9 cellular contexts compared by ENCODE assay signal in genomic region chrX:24242649-24243556, GRCh38.
DNase-seq lines count a peak whose midpoint lies in the region; ATAC-seq and TF ChIP-seq lines count a peak whose summit lies in the region.
"Had no signal": no experiment of that assay in that cellular context is flagged by ENCODE, and none has a peak within 500 bp of the region (broad histone marks: within the 10 kb centered on the region; RNA-seq: fewer than 3 reads in every experiment).

No MANE protein-coding gene starts in this region.

- H3K9me3 ChIP-seq in transverse colon (no peaks in the 10 kb centered on the region), spleen (no peaks in the 10 kb centered on the region)
- H3K9me3 ChIP-seq: thoracic aorta had no signal

- H3K27ac ChIP-seq in transverse colon (peak overlapping the region in 3 of 4 donors; percentile 25 to 41 (median 26)), spleen (peak overlapping the region in 4 of 8 donors; percentile 4 to 41 (median 24))
- H3K27ac ChIP-seq: thoracic aorta had no signal

- H3K27me3 ChIP-seq in transverse colon (no peaks in the 10 kb centered on the region), spleen (replicated peaks in 1 of 7) (no peaks in the 10 kb centered on the region)

- TF ChIP-seq POLR2A in transverse colon (IDR thresholded peaks at IDR 0.05) (no peak), spleen (IDR thresholded peaks at IDR 0.05) (no peak)

- TF ChIP-seq CTCF in GM13976 (IDR thresholded peaks at IDR 0.05; ENCODE audit: borderline replicate concordance, control extremely low read depth, extremely low read depth, insufficient read depth, missing control alignments), result no peak
- TF ChIP-seq CTCF in transverse colon (IDR thresholded peaks at IDR 0.05), result no peak
- no peak for TF ChIP-seq CTCF in spleen (IDR thresholded peaks at IDR 0.05 in 8 of 11, conservative IDR thresholded peaks at IDR 0.05 in 3 of 11)

- H3K4me3 Mint-ChIP-seq in natural killer cell treated with Interleukin-12 subunit alpha and Interleukin-12 subunit beta and Interleukin-15 and Interleukin-18, amount 100 ng/mL, for 72 hours, result no peak overlapping the region

- no peaks in the 10 kb centered on the region for H3K4me1 ChIP-seq in transverse colon
- peaks cover 0 to 6% (median 0%) of the 10 kb centered on the region in 6 donors for H3K4me1 ChIP-seq in spleen

- H3K27ac Mint-ChIP-seq in natural killer cell treated with Interleukin-12 subunit alpha and Interleukin-12 subunit beta and Interleukin-15 and Interleukin-18, amount 100 ng/mL, for 72 hours, result no peak overlapping the region

- 50 to 53% methylated on average over 1 to 13 of the region's 13 CpGs for WGBS in transverse colon (ENCODE audit: low coverage in 1 of 2), 2 donors
- 53 to 64% (median 56%) methylated on average over 9 to 13 of the region's 13 CpGs for WGBS in spleen, 5 donors

- in situ Hi-C loops in GM13976 (cut with MboI; ENCODE audit: low sequenced_read_pairs, unreplicated experiment) (loop anchor here (25.0 kb wide), 3 partner anchors 156 to 556 kb away; partner anchors contain the start of genes APOO and CXorf58), transverse colon (cut with MboI; ENCODE audit: low pct_ligation_motif_present in 1 of 4, low pct_unique_long_range_greater_than_20kb in 1 of 4, low sequenced_read_pairs in 3 of 4) (loop anchor here in 3 of 4 donors (10.0 to 25.0 kb wide), 2 partner anchors 156 to 158 kb away; no protein-coding TSS in a partner anchor)

- H3K9me3 Mint-ChIP-seq in natural killer cell treated with Interleukin-12 subunit alpha and Interleukin-12 subunit beta and Interleukin-15 and Interleukin-18, amount 100 ng/mL, for 72 hours, result no peaks in the 10 kb centered on the region

- no peaks in the 10 kb centered on the region for H3K36me3 Mint-ChIP-seq in natural killer cell treated with Interleukin-12 subunit alpha and Interleukin-12 subunit beta and Interleukin-15 and Interleukin-18, amount 100 ng/mL, for 72 hours

- no peaks in the 10 kb centered on the region for H3K36me3 ChIP-seq in transverse colon
- H3K36me3 ChIP-seq in spleen, result no peaks in the 10 kb centered on the region
- H3K36me3 ChIP-seq: thoracic aorta had no signal

- DNase-seq in GM13976 (ENCODE audit: low spot score) (peak; percentile 31), GOT3 (lab: John Stamatoyannopoulos, UW) (peak; percentile 58), MV-4-11 (lab: John Stamatoyannopoulos, UW) (peak; percentile 74), foreskin melanocyte (peak; percentile 94), transverse colon (peak; percentile 60), spleen (no peak)
- DNase-seq in stimulated activated naive CD4-positive, alpha-beta T cell treated with Interleukin-2 at 50 U/mL for 16 hours (lab: John Stamatoyannopoulos, UW), result no peak
- DNase-seq in natural killer cell treated with Interleukin-12 subunit alpha and Interleukin-12 subunit beta and Interleukin-15 and Interleukin-18, amount 100 ng/mL, for 72 hours (ENCODE audit: low spot score), result no peak

- H3K27me3 Mint-ChIP-seq in natural killer cell treated with Interleukin-12 subunit alpha and Interleukin-12 subunit beta and Interleukin-15 and Interleukin-18, amount 100 ng/mL, for 72 hours, result peaks cover 11 to 14% of the 10 kb centered on the region in 2 donors

- no peaks in the 10 kb centered on the region for H3K4me1 Mint-ChIP-seq in natural killer cell treated with Interleukin-12 subunit alpha and Interleukin-12 subunit beta and Interleukin-15 and Interleukin-18, amount 100 ng/mL, for 72 hours (ENCODE audit: low read depth in 2 of 2)

- intact Hi-C loops in transverse colon (cut with DNase I; ENCODE audit: low total_unique reads), result no loop called here
- intact Hi-C loops in spleen (cut with DNase I; ENCODE audit: low total_unique reads), result loop anchor here (10.0 kb wide), 1 partner anchor 158 kb away; no protein-coding TSS in a partner anchor

- ATAC-seq in natural killer cell treated with Interleukin-12 subunit alpha and Interleukin-12 subunit beta and Interleukin-15 and Interleukin-18, amount 100 ng/mL, for 72 hours, result no peak

- TF ChIP-seq EP300 in transverse colon (IDR thresholded peaks at IDR 0.05; ENCODE audit: low read depth), result no peak

- H3K4me3 ChIP-seq in transverse colon (no peak overlapping the region), spleen (no peak overlapping the region)
- H3K4me3 ChIP-seq: thoracic aorta had no signal

Comparison
In these comparisons a context has a peak if more than half of its experiments do, and no peak if none do; other contexts are left out.
1. DNase-seq: peak in GM13976 (single experiment), GOT3 (single experiment), MV-4-11 (single experiment), foreskin melanocyte (single experiment) and transverse colon (single experiment); none in stimulated activated naive CD4-positive, alpha-beta T cell treated with Interleukin-2 at 50 U/mL for 16 hours (single experiment), natural killer cell treated with Interleukin-12 subunit alpha and Interleukin-12 subunit beta and Interleukin-15 and Interleukin-18, amount 100 ng/mL, for 72 hours (single experiment) and spleen (single experiment).